15 cellular contexts compared by ENCODE assay signal in genomic region chr22:49753961-49754673, GRCh38.
A peak's percentile ranks its signal among the peaks of the same experiment; 100 is the strongest.
DNase-seq lines count a peak whose midpoint lies in the region; ATAC-seq and TF ChIP-seq lines count a peak whose summit lies in the region.
"Had no signal": no experiment of that assay in that cellular context is flagged by ENCODE, and none has a peak within 500 bp of the region (broad histone marks: within the 10 kb centered on the region; RNA-seq: fewer than 3 reads in every experiment).

No MANE protein-coding gene starts in this region.

- no peak overlapping the region for H3K4ac ChIP-seq in mesendoderm (ENCODE audit: low read depth, low read length)

- no peak overlapping the region for H3K9ac ChIP-seq in mesendoderm (ENCODE audit: low read length)
- H3K9ac ChIP-seq: neural progenitor cell had no signal

- H3K4me3 ChIP-seq in H7 (ENCODE audit: insufficient read depth, low read depth, low read length), result no peak overlapping the region
- H3K4me3 ChIP-seq in prostate gland, result no peak overlapping the region
- no peak overlapping the region for H3K4me3 ChIP-seq in mesendoderm (ENCODE audit: low read length)
- H3K4me3 ChIP-seq: neural progenitor cell, thoracic aorta had no signal

- no peaks in the 10 kb centered on the region for H3K27me3 ChIP-seq in H7 (ENCODE audit: control insufficient read depth, insufficient read depth, low read length)
- H3K27me3 ChIP-seq in prostate gland (replicated peaks; ENCODE audit: insufficient read depth), result no peaks in the 10 kb centered on the region
- H3K27me3 ChIP-seq in mesendoderm (ENCODE audit: insufficient read depth, low read length, poor library complexity), result no peaks in the 10 kb centered on the region
- H3K27me3 ChIP-seq: neural progenitor cell had no signal

- no peak overlapping the region for H3K56ac ChIP-seq in mesendoderm (ENCODE audit: low read length)

- TF ChIP-seq CTCF in prostate gland (IDR thresholded peaks at IDR 0.05), result no peak

- no peak overlapping the region for H2BK120ac ChIP-seq in mesendoderm (ENCODE audit: low read depth, low read length)

- H2AK5ac ChIP-seq in mesendoderm (ENCODE audit: low read length), result no peak overlapping the region

- H3K18ac ChIP-seq in mesendoderm (ENCODE audit: low read length), result no peak overlapping the region

- H3K27ac ChIP-seq in prostate gland (no peak overlapping the region), mesendoderm (ENCODE audit: low read depth, low read length) (no peak overlapping the region)
- H3K27ac ChIP-seq: neural progenitor cell, thoracic aorta had no signal

- DNase-seq in D341Med (ENCODE audit: low spot score) (peak; percentile 20), H7 (peak; percentile 64), NCI-H69 (lab: John Stamatoyannopoulos, UW) (peak; percentile 51), islet precursor cell (peak; percentile 43), prostate gland (ENCODE audit: low spot score) (no peak), GDM1 (lab: John Stamatoyannopoulos, UW) (no peak), mesendoderm (no peak)
- DNase-seq: activated naive CD4-positive, alpha-beta T cell treated with anti-CD3 and anti-CD28 coated beads, Interleukin-2, amount 10 ng/mL, durations not matched to agents 7 days and 5 days; BE2C; DND-41; PC-3 had no signal

- no peak overlapping the region for H2BK15ac ChIP-seq in mesendoderm (replicated peaks; ENCODE audit: low read depth)

- H3K4me2 ChIP-seq in mesendoderm (ENCODE audit: low read length), result no peak overlapping the region
- H3K4me2 ChIP-seq: neural progenitor cell had no signal

- no peaks in the 10 kb centered on the region for H3K79me1 ChIP-seq in mesendoderm (ENCODE audit: low read length)

- H2BK5ac ChIP-seq in mesendoderm (ENCODE audit: low read length), result no peak overlapping the region

- 64% methylated on average over 18 of the region's 18 CpGs for WGBS in prostate gland
- no CpG with 5 or more reads among the region's 18 CpGs for WGBS in mesendoderm (ENCODE audit: extremely low coverage, insufficient coverage, low lambda C conversion rate)

- no peak for ATAC-seq in GM21737 (IDR thresholded peaks at IDR 0.05; ENCODE audit: unreplicated experiment)
- ATAC-seq: PC-3, sciatic nerve had no signal

- no peak for TF ChIP-seq POLR2A in prostate gland (IDR thresholded peaks at IDR 0.05)

- no peak overlapping the region for H4K8ac ChIP-seq in mesendoderm (ENCODE audit: low read depth, low read length)

- no peak overlapping the region for H4K5ac ChIP-seq in mesendoderm (ENCODE audit: low read length)

- H3K23ac ChIP-seq in mesendoderm (ENCODE audit: low read length), result no peak overlapping the region

- H3K4me1 ChIP-seq in prostate gland (replicated peaks), result no peaks in the 10 kb centered on the region
- H3K4me1 ChIP-seq in mesendoderm (ENCODE audit: control insufficient read depth, low read depth, low read length), result no peaks in the 10 kb centered on the region
- H3K4me1 ChIP-seq: BE2C had no signal

- intact Hi-C loops in prostate gland (cut with DNase I), result no loop called here

- H3K36me3 ChIP-seq in H7 (replicated peaks; ENCODE audit: control insufficient read depth, insufficient read depth, low read length), result no peaks in the 10 kb centered on the region
- H3K36me3 ChIP-seq in prostate gland, result no peaks in the 10 kb centered on the region
- no peaks in the 10 kb centered on the region for H3K36me3 ChIP-seq in mesendoderm (ENCODE audit: control insufficient read depth, insufficient read depth, low read length)
- H3K36me3 ChIP-seq: BE2C, neural progenitor cell, thoracic aorta had no signal

- H3K9me3 ChIP-seq in prostate gland, result no peaks in the 10 kb centered on the region
- H3K9me3 ChIP-seq: BE2C, thoracic aorta had no signal

- no peaks in the 10 kb centered on the region for H3K79me2 ChIP-seq in mesendoderm (ENCODE audit: control insufficient read depth, insufficient read depth, low read length)

Comparison
In these comparisons a context has a peak if more than half of its experiments do, and no peak if none do; other contexts are left out.
1. DNase-seq: peak in D341Med (single experiment), H7 (single experiment), NCI-H69 (single experiment) and islet precursor cell (single experiment); none in prostate gland (single experiment), GDM1 (single experiment) and mesendoderm (single experiment).